1 cellular context compared by ENCODE assay signal in genomic region chr6:31547727-31548422, GRCh38.
A peak's percentile ranks its signal among the peaks of the same experiment; 100 is the strongest.
TF ChIP-seq lines count a peak whose summit lies in the region.

No MANE protein-coding gene starts in this region.

TF ChIP-seq in A549, 52 proteins besides CTCF, POLR2A, EP300 and RAD21 (continued from another document):
- 0 out of 5 replicates have a peak, but pooled peaks of 1 of the 2 experiments have one; percentile 11 for TF ChIP-seq JUN (IDR thresholded peaks at IDR 0.05)
- TF ChIP-seq POLR2AphosphoS2 (conservative IDR thresholded peaks at IDR 0.05; ENCODE audit: low read length) = no peak
- TF ChIP-seq KDM1A (IDR thresholded peaks at IDR 0.05; ENCODE audit: low read depth) = no peak
- TF ChIP-seq GATA3 (IDR thresholded peaks at IDR 0.05; ENCODE audit: borderline replicate concordance) = no peak
- TF ChIP-seq RARB (CRISPR knock-in tag; IDR thresholded peaks at IDR 0.05) = no peak
- TF ChIP-seq HMGXB4 (CRISPR knock-in tag; IDR thresholded peaks at IDR 0.05; ENCODE audit: borderline replicate concordance) = 0 out of 2 replicates have a peak, but pooled peaks have one; percentile 7
- no peak for TF ChIP-seq NPAS2 (CRISPR knock-in tag; IDR thresholded peaks at IDR 0.05; ENCODE audit: borderline replicate concordance)
- TF ChIP-seq ZC3H11A (IDR thresholded peaks at IDR 0.05) = no peak
- 0 out of 2 replicates have a peak, but pooled peaks have one; percentile 58 for TF ChIP-seq PHF8 (IDR thresholded peaks at IDR 0.05; ENCODE audit: borderline replicate concordance, low read depth)
